1 cellular context compared by ENCODE assay signal in genomic region chr12:92416385-92416812, GRCh38.
A peak's percentile ranks its signal among the peaks of the same experiment; 100 is the strongest.
TF ChIP-seq lines count a peak whose summit lies in the region.

No MANE protein-coding gene starts in this region.

TF ChIP-seq in K562, 482 proteins besides CTCF, POLR2A, EP300 and RAD21 (continues in another document):
- TF ChIP-seq RREB1 (CRISPR knock-in tag; IDR thresholded peaks at IDR 0.05) (no peak), SRSF9 (IDR thresholded peaks at IDR 0.05; ENCODE audit: borderline replicate concordance, low read depth, low read length) (no peak), TOE1 (IDR thresholded peaks at IDR 0.05; ENCODE audit: borderline replicate concordance) (no peak), TOE1 (CRISPR knock-in tag; IDR thresholded peaks at IDR 0.05; ENCODE audit: borderline replicate concordance, low read depth) (no peak), NCOR1 (IDR thresholded peaks at IDR 0.05) (0 out of 2 replicates have a peak, but pooled peaks have one; percentile 31), ZNF318 (IDR thresholded peaks at IDR 0.05; ENCODE audit: borderline replicate concordance in 1 of 2, low read depth in 1 of 2) (no peak), ZNF197 (CRISPR knock-in tag; IDR thresholded peaks at IDR 0.05; ENCODE audit: low read depth) (no peak), CREB3L1 (IDR thresholded peaks at IDR 0.05; ENCODE audit: borderline replicate concordance, low read depth) (no peak), RCOR1 (IDR thresholded peaks at IDR 0.05; ENCODE audit: borderline replicate concordance in 1 of 2, low read depth in 2 of 2, low read length in 2 of 2) (peak in 1 of 2 experiments; percentile 62; a peak in 2 of 4 replicates), TEAD1 (CRISPR knock-in tag; IDR thresholded peaks at IDR 0.05) (0 out of 4 replicates have a peak, but pooled peaks of 1 of the 2 experiments have one; percentile 39), POLR2B (IDR thresholded peaks at IDR 0.05; ENCODE audit: low read depth, partially characterized antibody) (no peak), TCF3 (CRISPR knock-in tag; IDR thresholded peaks at IDR 0.05) (peak; percentile 60; the same call in 1 of the 2 replicates), RERE (CRISPR knock-in tag; IDR thresholded peaks at IDR 0.05; ENCODE audit: borderline replicate concordance) (no peak), ARID1B (IDR thresholded peaks at IDR 0.05) (peak; percentile 65), FOXP1 (CRISPR knock-in tag; IDR thresholded peaks at IDR 0.05) (no peak), MTA2 (IDR thresholded peaks at IDR 0.05; ENCODE audit: low read depth) (peak; percentile 31; the same call in 1 of the 2 replicates), CTBP1 (IDR thresholded peaks at IDR 0.05; ENCODE audit: borderline replicate concordance) (no peak), ZBTB11 (CRISPR knock-in tag; IDR thresholded peaks at IDR 0.05) (no peak), HNRNPH1 (optimal IDR thresholded peaks at IDR 0.05; ENCODE audit: low read depth, low read length) (no peak), JUND (IDR thresholded peaks at IDR 0.05; ENCODE audit: borderline replicate concordance, low read depth, low read length) (peak; percentile 16; the same call in 1 of the 2 replicates), JUND (tag; IDR thresholded peaks at IDR 0.05; ENCODE audit: borderline replicate concordance, low read depth, low read length) (no peak), NFYB (IDR thresholded peaks at IDR 0.05; ENCODE audit: extremely low read depth, insufficient read length) (no peak), TAL1 (IDR thresholded peaks at IDR 0.05) (peak; percentile 55), ZNF79 (CRISPR knock-in tag; IDR thresholded peaks at IDR 0.05; ENCODE audit: low read depth) (no peak), L3MBTL2 (IDR thresholded peaks at IDR 0.05) (peak; percentile 65), FOXM1 (IDR thresholded peaks at IDR 0.05; ENCODE audit: low read depth) (peak; percentile 38; the same call in 1 of the 2 replicates), FOXM1 (CRISPR knock-in tag; IDR thresholded peaks at IDR 0.05; ENCODE audit: low read depth) (no peak), ZNF217 (CRISPR knock-in tag; IDR thresholded peaks at IDR 0.05) (no peak), CBFA2T3 (IDR thresholded peaks at IDR 0.05) (peak; percentile 75), ELF2 (CRISPR knock-in tag; IDR thresholded peaks at IDR 0.05) (no peak), SRSF3 (IDR thresholded peaks at IDR 0.05; ENCODE audit: insufficient read depth, low read length) (no peak), ZNF146 (CRISPR knock-in tag; IDR thresholded peaks at IDR 0.05; ENCODE audit: unreplicated experiment) (no peak), CREBBP (IDR thresholded peaks at IDR 0.05; ENCODE audit: low read depth, low read length) (no peak), ZNF384 (IDR thresholded peaks at IDR 0.05; ENCODE audit: low read depth, low read length) (0 out of 2 replicates have a peak, but pooled peaks have one; percentile 49), CBFA2T2 (conservative IDR thresholded peaks at IDR 0.05) (peak; percentile 59)
